Comparison of ENCODE assay signal across 3 cellular contexts in the genomic region with DNA sequence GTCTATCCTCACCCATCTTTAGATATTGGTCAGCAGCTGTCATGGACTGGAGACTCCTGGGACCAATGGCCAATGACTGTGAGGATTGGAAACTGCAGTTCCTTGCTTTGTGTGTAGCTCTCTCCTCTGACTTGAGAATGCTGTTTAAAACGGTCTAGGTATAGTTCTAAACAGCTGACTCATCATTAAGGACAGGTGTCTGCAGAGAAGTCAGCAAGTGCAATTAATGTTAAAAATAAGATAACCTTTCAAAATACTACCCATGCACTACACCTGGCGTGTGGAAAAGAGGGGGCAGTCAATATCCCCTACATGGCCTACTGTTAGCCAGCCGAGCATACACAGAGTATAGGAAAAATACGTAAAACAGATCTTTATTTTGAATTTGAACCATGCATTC.
TF ChIP-seq lines count a peak whose summit lies in the region.

No MANE protein-coding gene starts in this region.

TF ChIP-seq in A549, 52 proteins besides CTCF, POLR2A, EP300 and RAD21 (continued from another document):
- TF ChIP-seq JUN (IDR thresholded peaks at IDR 0.05): no peak

TF ChIP-seq in IMR-90, 13 proteins besides CTCF, POLR2A, EP300 and RAD21 (continued from another document):
- no peak for TF ChIP-seq MAZ (IDR thresholded peaks at IDR 0.05; ENCODE audit: borderline replicate concordance, low read depth, low read length)
TF ChIP-seq in IMR-90: peak in this region for 1.

TF ChIP-seq in K562, 482 proteins besides CTCF, POLR2A, EP300 and RAD21:
- TF ChIP-seq MAFK (IDR thresholded peaks at IDR 0.05; ENCODE audit: low read length): peak; percentile 98
- TF ChIP-seq NFE2 (IDR thresholded peaks at IDR 0.05; ENCODE audit: low read depth): peak; percentile 42; the same call in 1 of the 2 replicates
- TF ChIP-seq MAFF (IDR thresholded peaks at IDR 0.05; ENCODE audit: low read length): peak; percentile 98
- TF ChIP-seq MAFG (tag; conservative IDR thresholded peaks at IDR 0.05): peak; percentile 89
- peak; percentile 89 for TF ChIP-seq C11orf30 (IDR thresholded peaks at IDR 0.05; ENCODE audit: low read depth)
- TF ChIP-seq NCOA6 (IDR thresholded peaks at IDR 0.05): no peak
- TF ChIP-seq, protein P1, sequence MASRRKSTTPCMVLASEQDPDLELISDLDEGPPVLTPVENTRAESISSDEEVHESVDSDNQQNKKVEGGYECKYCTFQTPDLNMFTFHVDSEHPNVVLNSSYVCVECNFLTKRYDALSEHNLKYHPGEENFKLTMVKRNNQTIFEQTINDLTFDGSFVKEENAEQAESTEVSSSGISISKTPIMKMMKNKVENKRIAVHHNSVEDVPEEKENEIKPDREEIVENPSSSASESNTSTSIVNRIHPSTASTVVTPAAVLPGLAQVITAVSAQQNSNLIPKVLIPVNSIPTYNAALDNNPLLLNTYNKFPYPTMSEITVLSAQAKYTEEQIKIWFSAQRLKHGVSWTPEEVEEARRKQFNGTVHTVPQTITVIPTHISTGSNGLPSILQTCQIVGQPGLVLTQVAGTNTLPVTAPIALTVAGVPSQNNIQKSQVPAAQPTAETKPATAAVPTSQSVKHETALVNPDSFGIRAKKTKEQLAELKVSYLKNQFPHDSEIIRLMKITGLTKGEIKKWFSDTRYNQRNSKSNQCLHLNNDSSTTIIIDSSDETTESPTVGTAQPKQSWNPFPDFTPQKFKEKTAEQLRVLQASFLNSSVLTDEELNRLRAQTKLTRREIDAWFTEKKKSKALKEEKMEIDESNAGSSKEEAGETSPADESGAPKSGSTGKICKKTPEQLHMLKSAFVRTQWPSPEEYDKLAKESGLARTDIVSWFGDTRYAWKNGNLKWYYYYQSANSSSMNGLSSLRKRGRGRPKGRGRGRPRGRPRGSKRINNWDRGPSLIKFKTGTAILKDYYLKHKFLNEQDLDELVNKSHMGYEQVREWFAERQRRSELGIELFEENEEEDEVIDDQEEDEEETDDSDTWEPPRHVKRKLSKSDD (conservative IDR thresholded peaks at IDR 0.05; ENCODE audit: low read length): no peak
- no peak for TF ChIP-seq NR2C2 (CRISPR knock-in tag; IDR thresholded peaks at IDR 0.05)
- TF ChIP-seq NR2C2 (tag; IDR thresholded peaks at IDR 0.05): no peak
- peak; percentile 93 for TF ChIP-seq ZNF316 (IDR thresholded peaks at IDR 0.05)
TF ChIP-seq in K562: peak in this region for 6.
